Comparison of ENCODE assay signal across 8 cellular contexts in the genomic region with DNA sequence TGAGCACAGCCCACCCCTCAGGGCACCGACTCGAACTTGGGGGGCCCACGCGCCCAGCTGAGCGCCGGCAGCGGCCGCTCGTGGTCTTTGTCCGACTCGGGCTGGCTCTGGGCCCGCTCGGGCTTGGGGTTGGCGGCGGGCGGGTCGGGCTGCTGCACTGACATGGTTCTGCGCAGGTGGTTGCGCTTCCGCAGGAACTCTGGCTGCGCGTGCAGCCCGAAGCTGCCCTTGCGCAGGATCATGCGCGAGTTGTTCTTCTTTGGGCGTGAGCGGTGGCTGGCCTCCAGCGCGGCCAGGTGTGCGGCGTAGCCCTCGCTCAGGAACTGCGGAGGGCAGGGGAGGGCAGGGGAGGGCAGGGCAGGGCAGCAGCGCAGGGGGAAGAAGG. TPM values are rescaled to one million over a fixed set of nuclear protein-coding genes. Genes with fewer than 3 reads are reported as not detected.
DNase-seq lines count a peak whose midpoint lies in the region; ATAC-seq and TF ChIP-seq lines count a peak whose summit lies in the region.

No MANE protein-coding gene starts in this region.

- no peak for TF ChIP-seq POLR2A in lower leg skin (IDR thresholded peaks at IDR 0.05)

- no peaks in the 10 kb centered on the region for H3K27me3 ChIP-seq in iPS-18a (ENCODE audit: control insufficient read depth, insufficient read depth, low read length)

- H3K9ac ChIP-seq in iPS-18a (ENCODE audit: low read length): peak overlapping the region; percentile 79

- H3K4me1 ChIP-seq in iPS-18a (ENCODE audit: control insufficient read depth, low read depth, low read length): peaks cover 39% of the 10 kb centered on the region

- H3K27ac ChIP-seq in iPS-18a (ENCODE audit: low read length): no peak overlapping the region

- intact Hi-C loops in lower leg skin (cut with DNase I; ENCODE audit: low total_unique reads): no loop called here

- peaks cover 5% of the 10 kb centered on the region for H3K36me3 ChIP-seq in iPS-18a (ENCODE audit: control insufficient read depth, low read depth, low read length)

- H3K4me3 ChIP-seq in iPS-18a (ENCODE audit: low read length): peak overlapping the region; percentile 70
- no peak overlapping the region for H3K4me3 ChIP-seq in lower leg skin (ENCODE audit: low read depth, poor library complexity, severe bottlenecking)

- WGBS in lower leg skin, 2 donors: 0 to 1% methylated on average over 25 to 32 of the region's 35 CpGs

- TF ChIP-seq CTCF in lower leg skin (IDR thresholded peaks at IDR 0.05): no peak

- DNase-seq in NCI-H1436 (lab: John Stamatoyannopoulos, UW): peak; percentile 43
- DNase-seq in NCI-H1436 treated with DMSO at 0.1 percent for 48 hours (lab: John Stamatoyannopoulos, UW): no peak
- DNase-seq in activated naive CD4-positive, alpha-beta T cell treated with Interleukin-2 at 50 U/mL for 16 hours: peak; percentile 43
- peak; percentile 35 for DNase-seq in stimulated activated naive CD8-positive, alpha-beta T cell treated with anti-CD3 and anti-CD28 coated beads, Interleukin-15, Interleukin-2, amounts not matched to agents 100 U/mL and 50 U/mL, for 24 hours
- DNase-seq in lower leg skin (ENCODE audit: low spot score in 2 of 2): no peak
- DNase-seq in DMS53 treated with DMSO at 0.1 percent for 48 hours (lab: John Stamatoyannopoulos, UW; ENCODE audit: unreplicated experiment): no peak

- H3K9me3 ChIP-seq in iPS-18a (ENCODE audit: control insufficient read depth, low read depth, low read length): no peaks in the 10 kb centered on the region

- ATAC-seq in stimulated activated naive CD8-positive, alpha-beta T cell treated with anti-CD3 and anti-CD28 coated beads, Interleukin-15, Interleukin-2, amounts not matched to agents 100 U/mL and 50 U/mL, for 24 hours: no peak
- no peak for ATAC-seq in HG03565 (IDR thresholded peaks at IDR 0.05; ENCODE audit: unreplicated experiment)

RNA-seq across cellular contexts. Expression of a gene that starts 11.1 kb away (rescaled TPM):
- total RNA-seq in lower leg skin: 1 to 10 TPM in 1 of 4 donors, under 1 TPM in 3; 0.21 to 2.8 (median 0.84) TPM

RNA-seq across cellular contexts. Expression of a gene that starts 20.4 kb away (rescaled TPM):
- total RNA-seq in lower leg skin: not detected

Comparison
In these comparisons a context has a peak if more than half of its experiments do, and no peak if none do; other contexts are left out.
1. DNase-seq: peak in NCI-H1436 (single experiment), activated naive CD4-positive, alpha-beta T cell treated with Interleukin-2 at 50 U/mL for 16 hours (single experiment) and stimulated activated naive CD8-positive, alpha-beta T cell treated with anti-CD3 and anti-CD28 coated beads, Interleukin-15, Interleukin-2, amounts not matched to agents 100 U/mL and 50 U/mL, for 24 hours (single experiment); none in NCI-H1436 treated with DMSO at 0.1 percent for 48 hours (single experiment), lower leg skin (0 of 2) and DMS53 treated with DMSO at 0.1 percent for 48 hours (single experiment).